8 cellular contexts compared by ENCODE assay signal in genomic region chr2:112275314-112275886, GRCh38. TPM values are rescaled to one million over a fixed set of nuclear protein-coding genes. Genes with fewer than 3 reads are reported as not detected.
A peak's percentile ranks its signal among the peaks of the same experiment; 100 is the strongest.
DNase-seq lines count a peak whose midpoint lies in the region; ATAC-seq and TF ChIP-seq lines count a peak whose summit lies in the region.

Gene ZC3H6, plus strand, starts transcription at chr2:112275597. Its CDS starts 398 bp downstream, at chr2:112275995.

- H3K9ac ChIP-seq in mucosa of rectum (ENCODE audit: low read depth in 1 of 2, low read length in 2 of 2) = peak within 1 kb of the TSS; percentile 96 to 100

- ATAC-seq in GM21526 (IDR thresholded peaks at IDR 0.05; ENCODE audit: low FRiP score, unreplicated experiment) = peak; percentile 89

- peaks cover 18% of the 10 kb centered on the region for H3K79me2 ChIP-seq in OCI-LY7 (ENCODE audit: insufficient read depth, low read depth, low read length)

- H3K36me3 ChIP-seq in OCI-LY7 (ENCODE audit: insufficient read depth, low read length) (no peaks in the 10 kb centered on the region), mucosa of rectum (ENCODE audit: control insufficient read depth in 2 of 2, insufficient read depth in 2 of 2, low read length in 2 of 2) (no peaks in the 10 kb centered on the region)

- H4K20me1 ChIP-seq in OCI-LY7 (ENCODE audit: insufficient read depth, low read length) = no peaks in the 10 kb centered on the region

- peak within 1 kb of the TSS; percentile 92 for H2AFZ ChIP-seq in OCI-LY7 (ENCODE audit: low read length)

- no peaks in the 10 kb centered on the region; the same call in 1 of the 2 replicates for H3K9me3 ChIP-seq in OCI-LY7 (ENCODE audit: low read length)
- no peaks in the 10 kb centered on the region for H3K9me3 ChIP-seq in mucosa of rectum (ENCODE audit: control insufficient read depth in 2 of 2, low read length in 2 of 2)

- H3K4me2 ChIP-seq in OCI-LY7 (ENCODE audit: low read length) = peak within 1 kb of the TSS; percentile 94

- DNase-seq in DMS 273 treated with DMSO at 0.1 percent for 48 hours (lab: John Stamatoyannopoulos, UW) = peak; percentile 95
- peak; percentile 84 for DNase-seq in HuH-7.5 (ENCODE audit: low spot score)
- DNase-seq in OCI-LY7 (ENCODE audit: low spot score) = peak; percentile 98
- peak; percentile 100 for DNase-seq in activated T-cell treated with anti-CD3 and anti-CD28 coated beads for 48 hours (ENCODE audit: low read depth)
- peak; percentile 90 for DNase-seq in epithelial cell of prostate (ENCODE audit: low read depth, low spot score)
- peak; percentile 100 for DNase-seq in stimulated activated CD8-positive, alpha-beta memory T cell treated with anti-CD3 and anti-CD28 coated beads, Interleukin-4, amount 100 ng/mL, for 48 hours

- POLR2A ChIA-PET in OCI-LY7 (lab: Charles Lee) = interaction anchor here (0.6 to 1.0 kb wide), 5 partner anchors 10 to 1483 kb away, joined by 3 to 9 read pairs (median 4); no protein-coding TSS in a partner anchor

- H3K27ac ChIP-seq in OCI-LY7 (ENCODE audit: low read depth, low read length, poor library complexity, severe bottlenecking) = peak within 1 kb of the TSS; percentile 97
- H3K27ac ChIP-seq in epithelial cell of prostate = peak within 1 kb of the TSS; percentile 89
- H3K27ac ChIP-seq in mucosa of rectum (ENCODE audit: low read depth in 2 of 2, low read length in 2 of 2) = peak within 1 kb of the TSS; percentile 99 to 100

- H3K27me3 ChIP-seq in mucosa of rectum (ENCODE audit: control insufficient read depth in 2 of 2, insufficient read depth in 2 of 2, low read length in 2 of 2) = no peaks in the 10 kb centered on the region

- intact Hi-C loops in OCI-LY7 (cut with micrococcal nuclease; ENCODE audit: unreplicated experiment) = loop anchor here (1.0 to 5.0 kb wide), 6 partner anchors 17 to 393 kb away; partner anchors contain the start of genes ANAPC1 and POLR1B

- peaks cover 12% of the 10 kb centered on the region for H3K4me1 ChIP-seq in OCI-LY7 (ENCODE audit: insufficient read depth, low read length, poor library complexity, severe bottlenecking)
- H3K4me1 ChIP-seq in mucosa of rectum (ENCODE audit: control insufficient read depth in 2 of 2, insufficient read depth in 2 of 2, low read length in 2 of 2) = no peaks in the 10 kb centered on the region

- H3K9me2 ChIP-seq in OCI-LY7 (ENCODE audit: insufficient read depth, low read length) = no peaks in the 10 kb centered on the region

- TF ChIP-seq CTCF in OCI-LY7 (conservative IDR thresholded peaks at IDR 0.05; ENCODE audit: low read length) = no peak

- no TSS peak for BruUV-seq in OCI-LY7 (replicated peaks; lab: Mats Ljungman, UMichigan)

- H3K4me3 ChIP-seq in OCI-LY7 (ENCODE audit: low read depth, low read length, poor library complexity, severe bottlenecking) (peak within 1 kb of the TSS; percentile 97), mucosa of rectum (ENCODE audit: low read length in 2 of 2) (peak within 1 kb of the TSS; percentile 69 to 89)

- CTCF ChIA-PET in OCI-LY7 (lab: Charles Lee; ENCODE audit: unreplicated experiment) = no interaction called here

RNA-seq across cellular contexts. Expression of gene ZC3H6, which starts in this region (rescaled TPM):
- total RNA-seq in OCI-LY7 (2014; rRNA removed; shearing (Covaris generic)) = 4.3 and 5.4 TPM in 2 replicates
- 16.5 and 17.3 TPM in 2 replicates for total RNA-seq in OCI-LY7 (2022)

Comparison
In these comparisons a context has a peak if more than half of its experiments do, and no peak if none do; other contexts are left out.
1. Peak in every context shown above with its lines: DNase-seq, ATAC-seq, H3K4me3 ChIP-seq and H3K27ac ChIP-seq.